ENCODE assay signal across 13 cellular contexts in genomic region chr15:96285306-96285705, GRCh38. TPM values are rescaled to one million over a fixed set of nuclear protein-coding genes. Genes with fewer than 3 reads are reported as not detected.
DNase-seq lines count a peak whose midpoint lies in the region; ATAC-seq and TF ChIP-seq lines count a peak whose summit lies in the region.
"Had no signal": no experiment of that assay in that cellular context is flagged by ENCODE, and none has a peak within 500 bp of the region (broad histone marks: within the 10 kb centered on the region; RNA-seq: fewer than 3 reads in every experiment).

No MANE protein-coding gene starts in this region.

- TF ChIP-seq CTCF in fibroblast of villous mesenchyme (IDR thresholded peaks at IDR 0.05; ENCODE audit: insufficient read depth, low read depth, low read length) (no peak), ovary (IDR thresholded peaks at IDR 0.05) (no peak), dorsolateral prefrontal cortex (IDR thresholded peaks at IDR 0.05 in 54 of 56, conservative IDR thresholded peaks at IDR 0.05 in 2 of 56; ENCODE audit: low read depth in 1 of 56, partially characterized antibody in 56 of 56) (no peak)

- peak; percentile 85 for DNase-seq in ELR (ENCODE audit: low read depth)
- peak; percentile 71 for DNase-seq in fibroblast of villous mesenchyme (ENCODE audit: low read depth)
- peak in 4 of 5 donors; percentile 35 to 66 (median 62) for DNase-seq in ovary
- DNase-seq in dorsolateral prefrontal cortex: no peak
- DNase-seq: activated effector memory CD4-positive, alpha-beta T cell treated with Interleukin-2 at 50 U/mL for 16 hours; GOT3; left colon; NCI-H1417 treated with DMSO at 0.1 percent for 48 hours had no signal

- H3K9me3 ChIP-seq in ovary: no peaks in the 10 kb centered on the region

- H3K27ac ChIP-seq in ovary (peak overlapping the region in 1 of 2 donors; percentile 24), dorsolateral prefrontal cortex (no peak overlapping the region)

- intact Hi-C loops in ovary (cut with DNase I) (no loop called here), dorsolateral prefrontal cortex (cut with DNase I) (no loop called here)

- no peak for TF ChIP-seq EP300 in ovary (IDR thresholded peaks at IDR 0.05)

- peaks cover 13% of the 10 kb centered on the region for H3K4me1 ChIP-seq in ovary (ENCODE audit: insufficient read depth)

- TF ChIP-seq POLR2A in ovary (IDR thresholded peaks at IDR 0.05): no peak

- H3K4me3 ChIP-seq in fibroblast of villous mesenchyme (ENCODE audit: low read depth, low read length) (no peak overlapping the region), ovary (no peak overlapping the region), dorsolateral prefrontal cortex (no peak overlapping the region)

- H3K27me3 ChIP-seq in ovary: no peaks in the 10 kb centered on the region
- peaks cover 0 to 22% (median 0%) of the 10 kb centered on the region in 45 donors for H3K27me3 ChIP-seq in dorsolateral prefrontal cortex

- no peaks in the 10 kb centered on the region for H3K36me3 ChIP-seq in ovary

- WGBS in ovary, 3 donors: 11 to 27% (median 16%) methylated on average over 11 of the region's 11 CpGs

- peak; percentile 44; the same call in 2 of the 3 replicates for ATAC-seq in SK-N-SH treated with all-trans-retinoic acid at 6 μM for 48 hours
- no peak for ATAC-seq in GM19455 (IDR thresholded peaks at IDR 0.05; ENCODE audit: unreplicated experiment)
- ATAC-seq in GM18520 (IDR thresholded peaks at IDR 0.05; ENCODE audit: unreplicated experiment): no peak
- no peak for ATAC-seq in GM19467 (IDR thresholded peaks at IDR 0.05; ENCODE audit: unreplicated experiment)
- ATAC-seq: left colon; stimulated activated effector memory CD8-positive, alpha-beta T cell treated with anti-CD3 and anti-CD28 coated beads, Interleukin-12 subunit alpha, Interleukin-12 subunit beta, amount 100 ng/mL, for 72 hours had no signal

TF ChIP-seq in SK-N-SH treated with all-trans-retinoic acid at 6 μM for 48 hours, 23 proteins besides CTCF, POLR2A, EP300 and RAD21:
- TF ChIP-seq ISL1 (CRISPR knock-in tag; IDR thresholded peaks at IDR 0.05): no peak
- no peak for TF ChIP-seq TOX (CRISPR knock-in tag; IDR thresholded peaks at IDR 0.05; ENCODE audit: borderline replicate concordance)
- no peak for TF ChIP-seq ZNF8 (CRISPR knock-in tag; IDR thresholded peaks at IDR 0.05)

RNA-seq across cellular contexts. Expression of gene NR2F2, which starts 45.2 kb away (rescaled TPM):
- 73.1 and 96.3 TPM in 2 replicates for total RNA-seq in fibroblast of villous mesenchyme
- total RNA-seq in ovary: 100 to 1,000 TPM in 6 of 7 donors, 10 to 100 TPM in 1; 68.6 to 424 (median 343) TPM
- polyA plus RNA-seq in ovary: 100 to 1,000 TPM; 230 to 392 TPM
- total RNA-seq in dorsolateral prefrontal cortex: 10 to 100 TPM in 65 of 120 experiments, 1 to 10 TPM in 55; 3.1 to 36.0 (median 10.5) TPM

Comparison
In these comparisons a context has a peak if more than half of its experiments do, and no peak if none do; other contexts are left out.
1. DNase-seq: peak in ELR (single experiment), fibroblast of villous mesenchyme (single experiment) and ovary (4 of 5); none in dorsolateral prefrontal cortex (0 of 10).